9 cellular contexts compared by ENCODE assay signal in genomic region chr2:151051584-151052220, GRCh38.
DNase-seq lines count a peak whose midpoint lies in the region; ATAC-seq lines count a peak whose summit lies in the region.
"Had no signal": no experiment of that assay in that cellular context is flagged by ENCODE, and none has a peak within 500 bp of the region (broad histone marks: within the 10 kb centered on the region; RNA-seq: fewer than 3 reads in every experiment).

No MANE protein-coding gene starts in this region.

- no peak overlapping the region for H2BK120ac ChIP-seq in mesendoderm (ENCODE audit: low read depth, low read length)

- H3K56ac ChIP-seq in mesendoderm (ENCODE audit: low read length) = no peak overlapping the region

- no peak overlapping the region for H3K4ac ChIP-seq in mesendoderm (ENCODE audit: low read depth, low read length)

- H2BK5ac ChIP-seq in mesendoderm (ENCODE audit: low read length) = no peak overlapping the region

- no peaks in the 10 kb centered on the region for H3K4me1 ChIP-seq in mesendoderm (ENCODE audit: control insufficient read depth, low read depth, low read length)

- H3K4me2 ChIP-seq in mesendoderm (ENCODE audit: low read length) = no peak overlapping the region

- no peak overlapping the region for H4K8ac ChIP-seq in mesendoderm (ENCODE audit: low read depth, low read length)

- no peak overlapping the region for H3K27ac ChIP-seq in mesendoderm (ENCODE audit: low read depth, low read length)

- H3K27me3 ChIP-seq in mesendoderm (ENCODE audit: insufficient read depth, low read length, poor library complexity) = no peaks in the 10 kb centered on the region

- H2BK15ac ChIP-seq in mesendoderm (replicated peaks; ENCODE audit: low read depth) = no peak overlapping the region

- H3K4me3 ChIP-seq in mesendoderm (ENCODE audit: low read length) = no peak overlapping the region

- no peak overlapping the region for H3K9ac ChIP-seq in mesendoderm (ENCODE audit: low read length)

- no peaks in the 10 kb centered on the region for H3K79me1 ChIP-seq in mesendoderm (ENCODE audit: low read length)

- ATAC-seq in GM21786 (IDR thresholded peaks at IDR 0.05; ENCODE audit: unreplicated experiment) = peak; percentile 89
- ATAC-seq: left colon had no signal

- H3K79me2 ChIP-seq in mesendoderm (ENCODE audit: control insufficient read depth, insufficient read depth, low read length) = no peaks in the 10 kb centered on the region

- H4K5ac ChIP-seq in mesendoderm (ENCODE audit: low read length) = no peak overlapping the region

- peak; percentile 58 for DNase-seq in A172 (ENCODE audit: low spot score)
- peak; percentile 60 for DNase-seq in EL
- peak; percentile 42 for DNase-seq in HuH-7 (ENCODE audit: low spot score)
- peak; percentile 48 for DNase-seq in RPMI8226
- peak; percentile 60 for DNase-seq in dedifferentiated amniotic fluid mesenchymal stem cell (ENCODE audit: extremely low spot score)
- DNase-seq in mesendoderm = peak; percentile 37
- DNase-seq in posterior vena cava (ENCODE audit: low spot score) = no peak

- no peak overlapping the region for H2AK5ac ChIP-seq in mesendoderm (ENCODE audit: low read length)

- H3K23ac ChIP-seq in mesendoderm (ENCODE audit: low read length) = no peak overlapping the region

- intact Hi-C loops in posterior vena cava (cut with DNase I) = loop anchor here (5.0 to 10.0 kb wide), 2 partner anchors 434 to 1457 kb away; no protein-coding TSS in a partner anchor

- H3K18ac ChIP-seq in mesendoderm (ENCODE audit: low read length) = no peak overlapping the region

- no peaks in the 10 kb centered on the region for H3K36me3 ChIP-seq in mesendoderm (ENCODE audit: control insufficient read depth, insufficient read depth, low read length)

- no CpG with 5 or more reads among the region's 2 CpGs for WGBS in mesendoderm (ENCODE audit: extremely low coverage, insufficient coverage, low lambda C conversion rate)
